ENCODE assay signal across 2 cellular contexts in genomic region chr2:104286806-104287205, GRCh38.
TF ChIP-seq lines count a peak whose summit lies in the region.

No MANE protein-coding gene starts in this region.

TF ChIP-seq in HepG2, 621 proteins besides CTCF, POLR2A, EP300 and RAD21:
- no peak for TF ChIP-seq SIX4 (CRISPR knock-in tag; IDR thresholded peaks at IDR 0.05)
- TF ChIP-seq ZNF251 (CRISPR knock-in tag; IDR thresholded peaks at IDR 0.05): no peak
- TF ChIP-seq RNF219 (CRISPR knock-in tag; IDR thresholded peaks at IDR 0.05): no peak
- no peak for TF ChIP-seq TEAD3 (CRISPR knock-in tag; optimal IDR thresholded peaks at IDR 0.05; ENCODE audit: borderline replicate concordance)
- no peak for TF ChIP-seq SIN3B (IDR thresholded peaks at IDR 0.05; ENCODE audit: low read length)
- no peak for TF ChIP-seq SKIL (CRISPR knock-in tag; IDR thresholded peaks at IDR 0.05; ENCODE audit: borderline replicate concordance)
- TF ChIP-seq ADNP (CRISPR knock-in tag; IDR thresholded peaks at IDR 0.05): no peak
- TF ChIP-seq KMT2B (CRISPR knock-in tag; IDR thresholded peaks at IDR 0.05): no peak
- no peak for TF ChIP-seq PPARG (CRISPR knock-in tag; conservative IDR thresholded peaks at IDR 0.05)
- TF ChIP-seq HNRNPH1 (optimal IDR thresholded peaks at IDR 0.05; ENCODE audit: low read depth, low read length): no peak
- no peak for TF ChIP-seq ZNF619 (CRISPR knock-in tag; IDR thresholded peaks at IDR 0.05)
- no peak for TF ChIP-seq ZNF800 (CRISPR knock-in tag; IDR thresholded peaks at IDR 0.05)
TF ChIP-seq in HepG2: peak in this region for 0.

TF ChIP-seq in H1, 55 proteins besides CTCF, POLR2A, EP300 and RAD21:
- TF ChIP-seq NRF1 (IDR thresholded peaks at IDR 0.05; ENCODE audit: low read depth, low read length) (no peak), SRF (IDR thresholded peaks at IDR 0.05; ENCODE audit: low read depth, low read length) (no peak), CTBP2 (IDR thresholded peaks at IDR 0.05; ENCODE audit: borderline replicate concordance, insufficient read depth, insufficient read length, low read length) (peak; percentile 77), SP1 (IDR thresholded peaks at IDR 0.05; ENCODE audit: low read depth, low read length) (no peak)
TF ChIP-seq in H1: peak in this region for 1.
